ENCODE assay signal across 8 cellular contexts in genomic region chr1:75615664-75616435, GRCh38. TPM values are rescaled to one million over a fixed set of nuclear protein-coding genes. Genes with fewer than 3 reads are reported as not detected.
DNase-seq lines count a peak whose midpoint lies in the region; ATAC-seq and TF ChIP-seq lines count a peak whose summit lies in the region.

No MANE protein-coding gene starts in this region.

- H3K27me3 Mint-ChIP-seq in CD4-positive, alpha-beta memory T cell, result peaks cover 47 to 59% of the 10 kb centered on the region in 2 donors

- H3K36me3 Mint-ChIP-seq in CD4-positive, alpha-beta memory T cell, result peaks cover 0 to 2% of the 10 kb centered on the region in 2 donors

- no peak overlapping the region for H3K27ac ChIP-seq in CD4-positive, alpha-beta memory T cell (ENCODE audit: low read depth, low read length)
- no peak overlapping the region for H3K27ac ChIP-seq in ascending aorta

- TF ChIP-seq CTCF in ascending aorta (IDR thresholded peaks at IDR 0.05) (no peak), retinal pigment epithelial cell (conservative IDR thresholded peaks at IDR 0.05; ENCODE audit: low read depth, low read length) (no peak)

- CTCF ChIA-PET in CD4-positive, alpha-beta memory T cell (lab: Charles Lee; ENCODE audit: partially characterized antibody), result no interaction called here

- intact Hi-C loops in CD4-positive, alpha-beta memory T cell (cut with micrococcal nuclease), result no loop called here
- intact Hi-C loops in ascending aorta (cut with DNase I), result no loop called here

- POLR2A ChIA-PET in CD4-positive, alpha-beta memory T cell (lab: Charles Lee; ENCODE audit: partially characterized antibody), result no interaction called here

- H3K4me3 ChIP-seq in CD4-positive, alpha-beta memory T cell (ENCODE audit: low read length in 2 of 2), result no peak overlapping the region
- H3K4me3 ChIP-seq in ascending aorta (peak overlapping the region; percentile 54 to 74), retinal pigment epithelial cell (ENCODE audit: low read length) (peak overlapping the region; percentile 80)

- peak overlapping the region; percentile 52 to 82 (median 72) for H3K4me3 Mint-ChIP-seq in CD4-positive, alpha-beta memory T cell

- H3K9me3 Mint-ChIP-seq in CD4-positive, alpha-beta memory T cell, result peaks cover 0 to 9% (median 0%) of the 10 kb centered on the region in 8 donors

- no peaks in the 10 kb centered on the region for H3K36me3 ChIP-seq in CD4-positive, alpha-beta memory T cell (ENCODE audit: insufficient read depth, low read length)
- no peaks in the 10 kb centered on the region for H3K36me3 ChIP-seq in ascending aorta

- peak in 4 of 5 donors; percentile 5 to 30 (median 12) for DNase-seq in CD4-positive, alpha-beta memory T cell
- peak; percentile 51 for DNase-seq in NCI-H526 treated with DMSO at 0.1 percent for 48 hours (lab: John Stamatoyannopoulos, UW)
- DNase-seq in ascending aorta (ENCODE audit: low spot score in 2 of 2), result no peak
- DNase-seq in hepatic stellate cell (ENCODE audit: low spot score), result peak; percentile 35
- no peak for DNase-seq in retinal pigment epithelial cell (ENCODE audit: low read depth)

- H3K4me1 Mint-ChIP-seq in CD4-positive, alpha-beta memory T cell, result peaks cover 16 to 26% (median 19%) of the 10 kb centered on the region in 4 donors

- no peaks in the 10 kb centered on the region for H3K9me3 ChIP-seq in CD4-positive, alpha-beta memory T cell (ENCODE audit: control insufficient read depth in 1 of 2, low read length in 2 of 2)
- H3K9me3 ChIP-seq in ascending aorta, result no peaks in the 10 kb centered on the region

- no peak overlapping the region for H3K27ac Mint-ChIP-seq in CD4-positive, alpha-beta memory T cell

- H3K27me3 ChIP-seq in CD4-positive, alpha-beta memory T cell (ENCODE audit: insufficient read depth, low read length), result peaks cover 24% of the 10 kb centered on the region
- H3K27me3 ChIP-seq in ascending aorta, result no peaks in the 10 kb centered on the region

- H3K4me1 ChIP-seq in CD4-positive, alpha-beta memory T cell (ENCODE audit: insufficient read depth, low read length), result peaks cover 22% of the 10 kb centered on the region
- H3K4me1 ChIP-seq in ascending aorta, result peaks cover 0 to 12% of the 10 kb centered on the region in 2 donors

- ATAC-seq in GM21390 (IDR thresholded peaks at IDR 0.05; ENCODE audit: unreplicated experiment) (peak; percentile 42), HG03565 (IDR thresholded peaks at IDR 0.05; ENCODE audit: unreplicated experiment) (no peak), HG02973 (IDR thresholded peaks at IDR 0.05; ENCODE audit: unreplicated experiment) (no peak)

RNA-seq across cellular contexts. Expression of gene SLC44A5, which starts 4.9 kb away (rescaled TPM):
- total RNA-seq in CD4-positive, alpha-beta memory T cell, result 1 to 10 TPM; 3.0 to 3.3 TPM
- 1 to 10 TPM in 1 of 2 donors, not detected in 1; 1.0 TPM for polyA plus RNA-seq in CD4-positive, alpha-beta memory T cell
- total RNA-seq in ascending aorta, result not detected

Comparison
In these comparisons a context has a peak if more than half of its experiments do, and no peak if none do; other contexts are left out.
1. DNase-seq: peak in CD4-positive, alpha-beta memory T cell (4 of 5), NCI-H526 treated with DMSO at 0.1 percent for 48 hours (single experiment) and hepatic stellate cell (single experiment); none in ascending aorta (0 of 2) and retinal pigment epithelial cell (single experiment).
2. H3K4me3 ChIP-seq: peak in ascending aorta (2 of 2) and retinal pigment epithelial cell (single experiment); none in CD4-positive, alpha-beta memory T cell (0 of 2).